Comparison of ENCODE assay signal across 31 cellular contexts in genomic region chr19:6793973-6794372, GRCh38. TPM values are rescaled to one million over a fixed set of nuclear protein-coding genes. Genes with fewer than 3 reads are reported as not detected.
DNase-seq lines count a peak whose midpoint lies in the region; ATAC-seq and TF ChIP-seq lines count a peak whose summit lies in the region.
"Had no signal": no experiment of that assay in that cellular context is flagged by ENCODE, and none has a peak within 500 bp of the region (broad histone marks: within the 10 kb centered on the region; RNA-seq: fewer than 3 reads in every experiment).

No MANE protein-coding gene starts in this region.

- no peaks in the 10 kb centered on the region for H3K27me3 Mint-ChIP-seq in activated CD8-positive, alpha-beta memory T cell treated with anti-CD3 and anti-CD28 coated beads, Interleukin-2, amount 10 ng/mL, durations not matched to agents 7 days and 5 days
- H3K27me3 Mint-ChIP-seq in CD8-positive, alpha-beta memory T cell = no peaks in the 10 kb centered on the region
- H3K27me3 Mint-ChIP-seq in activated CD8-positive, alpha-beta T cell treated with anti-CD3 and anti-CD28 coated beads for 36 hours = no peaks in the 10 kb centered on the region
- H3K27me3 Mint-ChIP-seq in natural killer cell (ENCODE audit: low read depth in 2 of 2) = no peaks in the 10 kb centered on the region
- H3K27me3 Mint-ChIP-seq: central memory CD8-positive, alpha-beta T cell; dendritic cell treated with granulocyte-macrophage colony-stimulating factor and Interleukin-4, amounts not matched to agents 40 ng/mL and 50 ng/mL, for 4 days had no signal

- ATAC-seq in activated CD8-positive, alpha-beta memory T cell treated with anti-CD3 and anti-CD28 coated beads, Interleukin-2, amount 10 ng/mL, durations not matched to agents 7 days and 5 days = no peak
- ATAC-seq in activated CD8-positive, alpha-beta T cell treated with anti-CD3 and anti-CD28 coated beads for 36 hours = no peak
- ATAC-seq in natural killer cell (no peak), HG03571 (IDR thresholded peaks at IDR 0.05; ENCODE audit: unreplicated experiment) (no peak), HG03520 (IDR thresholded peaks at IDR 0.05; ENCODE audit: unreplicated experiment) (no peak), mucosa of descending colon (no peak)
- ATAC-seq: body of pancreas, left lung, Panc1, SK-N-SH treated with all-trans-retinoic acid at 6 μM for 48 hours had no signal

- H3K27ac Mint-ChIP-seq in activated CD8-positive, alpha-beta memory T cell treated with anti-CD3 and anti-CD28 coated beads, Interleukin-2, amount 10 ng/mL, durations not matched to agents 7 days and 5 days = peak overlapping the region; percentile 44
- peak overlapping the region; percentile 22 to 91 (median 73) for H3K27ac Mint-ChIP-seq in CD8-positive, alpha-beta memory T cell
- peak overlapping the region; percentile 27 for H3K27ac Mint-ChIP-seq in activated CD8-positive, alpha-beta T cell treated with anti-CD3 and anti-CD28 coated beads for 36 hours
- H3K27ac Mint-ChIP-seq in natural killer cell = peak overlapping the region; percentile 71 to 72
- H3K27ac Mint-ChIP-seq: dendritic cell treated with granulocyte-macrophage colony-stimulating factor and Interleukin-4, amounts not matched to agents 40 ng/mL and 50 ng/mL, for 4 days; endodermal cell; T-helper 2 cell treated with Interferon-gamma antibody and Interleukin-4, amounts not matched to agents 5 μg/mL and 100 μg/mL, for 36 hours had no signal

- H3K9me3 ChIP-seq in CD8-positive, alpha-beta memory T cell (ENCODE audit: low read length) = no peaks in the 10 kb centered on the region
- H3K9me3 ChIP-seq in mucosa of descending colon = peaks cover 4% of the 10 kb centered on the region
- H3K9me3 ChIP-seq: body of pancreas had no signal

- no peak overlapping the region for H3K4me3 ChIP-seq in CD8-positive, alpha-beta memory T cell (ENCODE audit: low read length)
- H3K4me3 ChIP-seq in mucosa of descending colon = no peak overlapping the region
- H3K4me3 ChIP-seq: body of pancreas, left lung, sigmoid colon, tibial nerve had no signal

- no peak overlapping the region for H3K27ac ChIP-seq in CD8-positive, alpha-beta memory T cell (ENCODE audit: low read depth, low read length)
- H3K27ac ChIP-seq: body of pancreas, sigmoid colon, tibial nerve had no signal

- H3K4me1 ChIP-seq in CD8-positive, alpha-beta memory T cell (ENCODE audit: insufficient read depth, low read length) = peaks cover 51% of the 10 kb centered on the region
- no peaks in the 10 kb centered on the region for H3K4me1 ChIP-seq in mucosa of descending colon (ENCODE audit: low read depth)
- H3K4me1 ChIP-seq: body of pancreas, sigmoid colon, tibial nerve had no signal

- H3K36me3 ChIP-seq in CD8-positive, alpha-beta memory T cell (ENCODE audit: insufficient read depth, low read length) = peaks cover 10% of the 10 kb centered on the region
- no peaks in the 10 kb centered on the region for H3K36me3 ChIP-seq in mucosa of descending colon (ENCODE audit: low read depth)
- H3K36me3 ChIP-seq: left lung, sigmoid colon, tibial nerve had no signal

- CTCF ChIA-PET in activated CD8-positive, alpha-beta memory T cell treated with anti-CD3 and anti-CD28 coated beads, Interleukin-2, amount 10 ng/mL, durations not matched to agents 7 days and 5 days (lab: Charles Lee) = no interaction called here
- CTCF ChIA-PET in CD8-positive, alpha-beta memory T cell (lab: Charles Lee) = no interaction called here
- CTCF ChIA-PET in activated CD8-positive, alpha-beta T cell treated with anti-CD3 and anti-CD28 coated beads for 36 hours (lab: Charles Lee) = interaction anchor here (1.0 kb wide), 1 partner anchor 20 kb away, joined by 3 read pairs; no protein-coding TSS in a partner anchor

- POLR2A ChIA-PET in CD8-positive, alpha-beta memory T cell (lab: Charles Lee) = no interaction called here
- POLR2A ChIA-PET in activated CD8-positive, alpha-beta T cell treated with anti-CD3 and anti-CD28 coated beads for 36 hours (lab: Charles Lee) = no interaction called here

- H3K9me3 Mint-ChIP-seq in activated CD8-positive, alpha-beta memory T cell treated with anti-CD3 and anti-CD28 coated beads, Interleukin-2, amount 10 ng/mL, durations not matched to agents 7 days and 5 days (ENCODE audit: low read depth) = no peaks in the 10 kb centered on the region
- H3K9me3 Mint-ChIP-seq in CD8-positive, alpha-beta memory T cell = peaks cover 0 to 2% (median 0%) of the 10 kb centered on the region in 5 donors
- peaks cover 10% of the 10 kb centered on the region for H3K9me3 Mint-ChIP-seq in activated CD8-positive, alpha-beta T cell treated with anti-CD3 and anti-CD28 coated beads for 36 hours
- no peaks in the 10 kb centered on the region for H3K9me3 Mint-ChIP-seq in natural killer cell
- H3K9me3 Mint-ChIP-seq: central memory CD8-positive, alpha-beta T cell had no signal

- H3K4me3 Mint-ChIP-seq in activated CD8-positive, alpha-beta memory T cell treated with anti-CD3 and anti-CD28 coated beads, Interleukin-2, amount 10 ng/mL, durations not matched to agents 7 days and 5 days = no peak overlapping the region
- H3K4me3 Mint-ChIP-seq in CD8-positive, alpha-beta memory T cell = peak overlapping the region in 2 of 7 donors; percentile 22 to 56
- H3K4me3 Mint-ChIP-seq in activated CD8-positive, alpha-beta T cell treated with anti-CD3 and anti-CD28 coated beads for 36 hours = no peak overlapping the region
- peak overlapping the region; percentile 41 for H3K4me3 Mint-ChIP-seq in natural killer cell
- H3K4me3 Mint-ChIP-seq: central memory CD8-positive, alpha-beta T cell; dendritic cell treated with granulocyte-macrophage colony-stimulating factor and Interleukin-4, amounts not matched to agents 40 ng/mL and 50 ng/mL, for 4 days; endodermal cell; T-helper 2 cell treated with Interferon-gamma antibody and Interleukin-4, amounts not matched to agents 5 μg/mL and 100 μg/mL, for 36 hours had no signal

- H3K36me3 Mint-ChIP-seq in activated CD8-positive, alpha-beta memory T cell treated with anti-CD3 and anti-CD28 coated beads, Interleukin-2, amount 10 ng/mL, durations not matched to agents 7 days and 5 days = peaks cover 65% of the 10 kb centered on the region
- peaks cover 14 to 55% (median 24%) of the 10 kb centered on the region in 3 donors for H3K36me3 Mint-ChIP-seq in CD8-positive, alpha-beta memory T cell
- peaks cover 67% of the 10 kb centered on the region for H3K36me3 Mint-ChIP-seq in activated CD8-positive, alpha-beta T cell treated with anti-CD3 and anti-CD28 coated beads for 36 hours (ENCODE audit: low read depth)
- H3K36me3 Mint-ChIP-seq in natural killer cell = no peaks in the 10 kb centered on the region

- intact Hi-C loops in activated CD8-positive, alpha-beta T cell treated with anti-CD3 and anti-CD28 coated beads for 36 hours (cut with micrococcal nuclease) = no loop called here
- intact Hi-C loops in natural killer cell (cut with micrococcal nuclease) (no loop called here), mucosa of descending colon (cut with DNase I, micrococcal nuclease) (no loop called here)

- H3K4me1 Mint-ChIP-seq in activated CD8-positive, alpha-beta memory T cell treated with anti-CD3 and anti-CD28 coated beads, Interleukin-2, amount 10 ng/mL, durations not matched to agents 7 days and 5 days = peaks cover 50% of the 10 kb centered on the region
- peaks cover 54 to 84% (median 81%) of the 10 kb centered on the region in 3 donors for H3K4me1 Mint-ChIP-seq in CD8-positive, alpha-beta memory T cell
- peaks cover 71% of the 10 kb centered on the region for H3K4me1 Mint-ChIP-seq in activated CD8-positive, alpha-beta T cell treated with anti-CD3 and anti-CD28 coated beads for 36 hours (ENCODE audit: low read depth)
- peaks cover 59 to 80% of the 10 kb centered on the region in 2 donors for H3K4me1 Mint-ChIP-seq in natural killer cell
- H3K4me1 Mint-ChIP-seq: endodermal cell had no signal

- DNase-seq in activated CD8-positive, alpha-beta memory T cell treated with anti-CD3 and anti-CD28 coated beads, Interleukin-2, amount 10 ng/mL, durations not matched to agents 7 days and 5 days = no peak
- no peak for DNase-seq in activated CD8-positive, alpha-beta memory T cell treated with anti-CD3 and anti-CD28 coated beads, Interleukin-2, amount 50 U/mL, for 4 hours
- no peak for DNase-seq in CD8-positive, alpha-beta memory T cell
- DNase-seq in activated CD8-positive, alpha-beta T cell treated with anti-CD3 and anti-CD28 coated beads for 36 hours = no peak
- no peak for DNase-seq in natural killer cell
- DNase-seq in mucosa of descending colon = no peak
- DNase-seq: activated CD4-positive, alpha-beta T cell treated with anti-CD3 and anti-CD28 coated beads, Interleukin-2, amount 50 U/mL, for 1 hour; activated gamma-delta T cell; body of pancreas; endodermal cell; HCEC 1CT; head of caudate nucleus; islet precursor cell; left lung; mesenchymal stem cell; NCI-H146; NCI-H2107; NCI-H446; NCI-H774; occipital lobe; Right ventricle myocardium superior; sigmoid colon; stimulated activated CD4-positive, alpha-beta T cell treated with anti-CD3 and anti-CD28 coated beads, Interleukin-4, amount 100 ng/mL, for 1 hour had no signal

- no peaks in the 10 kb centered on the region for H3K27me3 ChIP-seq in CD8-positive, alpha-beta memory T cell (ENCODE audit: insufficient read depth, low read length, poor library complexity, severe bottlenecking)
- H3K27me3 ChIP-seq: body of pancreas, left lung, tibial nerve had no signal

- TF ChIP-seq CTCF in activated CD8-positive, alpha-beta T cell treated with anti-CD3 and anti-CD28 coated beads for 36 hours (IDR thresholded peaks at IDR 0.05) = no peak
- TF ChIP-seq CTCF in natural killer cell (IDR thresholded peaks at IDR 0.05) = no peak
- no peak for TF ChIP-seq CTCF in mucosa of descending colon (IDR thresholded peaks at IDR 0.05)

RNA-seq across cellular contexts. Expression of gene VAV1, which starts 21.5 kb away (rescaled TPM):
- total RNA-seq in activated CD8-positive, alpha-beta memory T cell treated with anti-CD3 and anti-CD28 coated beads, Interleukin-2, amount 10 ng/mL, durations not matched to agents 7 days and 5 days = 100 to 1,000 TPM in 1 of 2 experiments, 10 to 100 TPM in 1; 98.5 to 114 TPM
- total RNA-seq in CD8-positive, alpha-beta memory T cell = 10 to 100 TPM; 51.9 to 52.9 TPM
- polyA plus RNA-seq in CD8-positive, alpha-beta memory T cell = 28.4 TPM
- 10 to 100 TPM; 61.7 to 65.4 TPM for total RNA-seq in activated CD8-positive, alpha-beta T cell treated with anti-CD3 and anti-CD28 coated beads for 36 hours
- total RNA-seq in natural killer cell = 100 to 1,000 TPM; 141 to 167 (median 164) TPM
- total RNA-seq in mucosa of descending colon = 10 to 100 TPM in 2 of 3 donors, 1 to 10 TPM in 1; 6.0 to 12.3 (median 10.7) TPM
- total RNA-seq: endodermal cell had no signal

RNA-seq across cellular contexts. Expression of gene SH2D3A, which starts 26.7 kb away (rescaled TPM):
- total RNA-seq in activated CD8-positive, alpha-beta memory T cell treated with anti-CD3 and anti-CD28 coated beads, Interleukin-2, amount 10 ng/mL, durations not matched to agents 7 days and 5 days = 10 to 100 TPM; 13.8 to 22.3 TPM
- total RNA-seq in CD8-positive, alpha-beta memory T cell = 10 to 100 TPM; 21.3 TPM
- polyA plus RNA-seq in CD8-positive, alpha-beta memory T cell = 40.6 TPM
- 10 to 100 TPM; 20.6 to 20.9 TPM for total RNA-seq in activated CD8-positive, alpha-beta T cell treated with anti-CD3 and anti-CD28 coated beads for 36 hours
- total RNA-seq in natural killer cell = 10 to 100 TPM; 14.6 to 20.1 (median 15.3) TPM
- total RNA-seq in mucosa of descending colon = 10 to 100 TPM; 26.4 to 80.5 (median 40.5) TPM
- total RNA-seq: occipital lobe, Right ventricle myocardium superior had no signal

RNA-seq across cellular contexts. Expression of gene TRIP10, which starts 54.5 kb away (rescaled TPM):
- total RNA-seq in activated CD8-positive, alpha-beta memory T cell treated with anti-CD3 and anti-CD28 coated beads, Interleukin-2, amount 10 ng/mL, durations not matched to agents 7 days and 5 days = 10 to 100 TPM; 13.7 to 22.2 TPM
- total RNA-seq in CD8-positive, alpha-beta memory T cell = 10 to 100 TPM; 44.6 to 47.8 TPM
- 2.0 TPM for polyA plus RNA-seq in CD8-positive, alpha-beta memory T cell
- total RNA-seq in activated CD8-positive, alpha-beta T cell treated with anti-CD3 and anti-CD28 coated beads for 36 hours = 10 to 100 TPM; 33.8 to 34.3 TPM
- total RNA-seq in natural killer cell (1 to 10 TPM; 1.0 to 5.2 (median 3.3) TPM), mucosa of descending colon (100 to 1,000 TPM in 1 of 3 donors, 10 to 100 TPM in 2; 72.8 to 121 (median 79.5) TPM)

RNA-seq across cellular contexts. Expression of gene GPR108, which starts 56.6 kb away (rescaled TPM):
- total RNA-seq in activated CD8-positive, alpha-beta memory T cell treated with anti-CD3 and anti-CD28 coated beads, Interleukin-2, amount 10 ng/mL, durations not matched to agents 7 days and 5 days = 100 to 1,000 TPM in 1 of 2 experiments, 10 to 100 TPM in 1; 77.2 to 100 TPM
- total RNA-seq in CD8-positive, alpha-beta memory T cell = 10 to 100 TPM; 72.0 to 74.0 TPM
- 108 TPM for polyA plus RNA-seq in CD8-positive, alpha-beta memory T cell
- 10 to 100 TPM; 58.2 to 64.8 TPM for total RNA-seq in activated CD8-positive, alpha-beta T cell treated with anti-CD3 and anti-CD28 coated beads for 36 hours
- total RNA-seq in natural killer cell (10 to 100 TPM; 66.1 to 78.0 (median 76.9) TPM), mucosa of descending colon (100 to 1,000 TPM in 1 of 3 donors, 10 to 100 TPM in 2; 74.8 to 115 (median 89.2) TPM)
